In the genomic region with DNA sequence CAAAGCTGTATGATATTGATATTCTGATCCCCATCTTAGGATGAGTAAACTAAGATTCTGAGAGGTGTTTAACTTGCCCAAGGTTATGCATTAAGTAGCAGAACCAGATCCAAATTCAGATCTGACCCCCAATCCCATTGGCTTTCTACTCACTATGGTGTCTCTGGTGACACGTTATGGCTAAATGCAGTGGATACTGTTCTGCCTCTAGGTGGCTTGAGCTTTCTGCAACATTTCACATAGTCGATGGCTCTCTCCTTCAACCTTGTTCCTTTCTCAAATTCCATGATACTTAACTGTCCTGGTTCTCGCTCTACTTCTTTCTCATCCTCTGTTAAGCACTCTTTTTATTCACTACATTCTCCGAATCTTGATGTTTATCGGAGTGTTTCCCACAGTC, we compare ENCODE assay signal across 9 cellular contexts. TPM values are rescaled to one million over a fixed set of nuclear protein-coding genes. Genes with fewer than 3 reads are reported as not detected.
A peak's percentile ranks its signal among the peaks of the same experiment; 100 is the strongest.
DNase-seq lines count a peak whose midpoint lies in the region; ATAC-seq and TF ChIP-seq lines count a peak whose summit lies in the region.
"Had no signal": no experiment of that assay in that cellular context is flagged by ENCODE, and none has a peak within 500 bp of the region (broad histone marks: within the 10 kb centered on the region; RNA-seq: fewer than 3 reads in every experiment).

No MANE protein-coding gene starts in this region.

- no peaks in the 10 kb centered on the region for H3K79me2 ChIP-seq in Karpas-422 (ENCODE audit: low read length)

- no peak overlapping the region for H3K4me3 ChIP-seq in Karpas-422 (ENCODE audit: low read length)
- H3K4me3 ChIP-seq in colonic mucosa: no peak overlapping the region
- no peak overlapping the region for H3K4me3 ChIP-seq in thoracic aorta

- intact Hi-C loops in colonic mucosa (cut with DNase I) (loop anchor here (2.0 to 10.0 kb wide), 3 partner anchors 41 to 373 kb away; no protein-coding TSS in a partner anchor), head of caudate nucleus (cut with DNase I) (no loop called here)

- H3K36me3 ChIP-seq in Karpas-422 (ENCODE audit: insufficient read depth, low read length) (no peaks in the 10 kb centered on the region), colonic mucosa (no peaks in the 10 kb centered on the region), thoracic aorta (no peaks in the 10 kb centered on the region)

- no peak overlapping the region for H3K9ac ChIP-seq in Karpas-422 (ENCODE audit: low read length)
- H3K9ac ChIP-seq in colonic mucosa (ENCODE audit: low read depth in 2 of 2, low read length in 2 of 2): no peak overlapping the region

- H3K9me3 ChIP-seq in Karpas-422 (ENCODE audit: low read length) (no peaks in the 10 kb centered on the region), colonic mucosa (no peaks in the 10 kb centered on the region), thoracic aorta (no peaks in the 10 kb centered on the region)

- H3K4me1 ChIP-seq in Karpas-422 (ENCODE audit: low read length): no peaks in the 10 kb centered on the region
- no peaks in the 10 kb centered on the region for H3K4me1 ChIP-seq in colonic mucosa
- peaks cover 3 to 5% of the 10 kb centered on the region in 2 donors for H3K4me1 ChIP-seq in thoracic aorta (ENCODE audit: control insufficient read depth in 1 of 2, low read depth in 2 of 2)

- no peaks in the 10 kb centered on the region for H4K20me1 ChIP-seq in Karpas-422 (ENCODE audit: insufficient read depth, low read depth, low read length)

- DNase-seq in NOMO-1 treated with DMSO at 0.1 percent for 48 hours (lab: John Stamatoyannopoulos, UW; ENCODE audit: unreplicated experiment): peak; percentile 28
- DNase-seq in NOMO-1 treated with dmso at 0.1 percent for 144 hours (lab: John Stamatoyannopoulos, UW; ENCODE audit: unreplicated experiment): no peak
- peak; percentile 69 for DNase-seq in Karpas-422
- no peak for DNase-seq in colonic mucosa
- DNase-seq in thoracic aorta (ENCODE audit: low spot score): no peak
- DNase-seq in head of caudate nucleus: no peak
- no peak for DNase-seq in activated CD4-positive, CD25-positive, alpha-beta regulatory T cell (lab: John Stamatoyannopoulos, UW)
- DNase-seq in amygdala (lab: John Stamatoyannopoulos, UW): no peak
- DNase-seq: CD4-positive, CD25-positive, alpha-beta regulatory T cell had no signal

- peak; percentile 40 for TF ChIP-seq CTCF in colonic mucosa (IDR thresholded peaks at IDR 0.05)
- TF ChIP-seq CTCF in thoracic aorta (IDR thresholded peaks at IDR 0.05): peak; percentile 46

- no peaks in the 10 kb centered on the region for H3K9me2 ChIP-seq in Karpas-422 (replicated peaks; ENCODE audit: insufficient read depth, low read length)

- no peak for ATAC-seq in thoracic aorta (ENCODE audit: insufficient number of reproducible peaks, low FRiP score, low read depth)

- H2AFZ ChIP-seq in Karpas-422 (ENCODE audit: low read length): no peak overlapping the region

- H3K27me3 ChIP-seq in Karpas-422 (ENCODE audit: low read length) (no peaks in the 10 kb centered on the region), colonic mucosa (no peaks in the 10 kb centered on the region), thoracic aorta (replicated peaks; ENCODE audit: insufficient read depth) (no peaks in the 10 kb centered on the region)

- H3K27ac ChIP-seq in Karpas-422 (ENCODE audit: low read length) (no peak overlapping the region), colonic mucosa (no peak overlapping the region), thoracic aorta (no peak overlapping the region)

- H3K4me2 ChIP-seq in Karpas-422 (ENCODE audit: low read depth, low read length, poor library complexity, severe bottlenecking): no peak overlapping the region

RNA-seq across cellular contexts. Expression of a gene that starts 9.4 kb away (rescaled TPM):
- total RNA-seq in Karpas-422 (2014; rRNA removed; shearing (Covaris generic); ENCODE audit: low replicate concordance): not detected in 2 replicates
- total RNA-seq in colonic mucosa: not detected
- not detected for total RNA-seq in thoracic aorta
- total RNA-seq: CD4-positive, CD25-positive, alpha-beta regulatory T cell had no signal

RNA-seq across cellular contexts. Expression of a gene that starts 22.0 kb away (rescaled TPM):
- 0.34 and 0.90 TPM in 2 replicates for total RNA-seq in Karpas-422 (2014; rRNA removed; shearing (Covaris generic); ENCODE audit: low replicate concordance)
- total RNA-seq in colonic mucosa: 10 to 100 TPM; 28.0 to 28.5 TPM
- 10 to 100 TPM; 14.1 to 23.4 TPM for total RNA-seq in thoracic aorta

RNA-seq across cellular contexts. Expression of a gene that starts 27.9 kb away (rescaled TPM):
- 60.8 and 112 TPM in 2 replicates for total RNA-seq in Karpas-422 (2014; rRNA removed; shearing (Covaris generic); ENCODE audit: low replicate concordance)
- total RNA-seq in colonic mucosa (10 to 100 TPM; 10.7 to 14.6 TPM), thoracic aorta (10 to 100 TPM; 18.8 to 20.8 TPM)

RNA-seq across cellular contexts. Expression of a gene that starts 28.0 kb away (rescaled TPM):
- total RNA-seq in Karpas-422 (2014; rRNA removed; shearing (Covaris generic); ENCODE audit: low replicate concordance): 64.5 and 115 TPM in 2 replicates
- total RNA-seq in colonic mucosa (10 to 100 TPM; 14.0 to 17.6 TPM), thoracic aorta (10 to 100 TPM in 1 of 2 donors, 1 to 10 TPM in 1; 7.9 to 12.6 TPM)

RNA-seq across cellular contexts. Expression of a gene that starts 45.5 kb away (rescaled TPM):
- total RNA-seq in Karpas-422 (2014; rRNA removed; shearing (Covaris generic); ENCODE audit: low replicate concordance): 0.30 TPM in 1 of 2 replicates, not detected in the other
- total RNA-seq in colonic mucosa (1 to 10 TPM; 6.3 to 6.7 TPM), thoracic aorta (10 to 100 TPM; 11.5 to 13.5 TPM)

Comparison
In these comparisons a context has a peak if more than half of its experiments do, and no peak if none do; other contexts are left out.
1. DNase-seq: peak in NOMO-1 treated with DMSO at 0.1 percent for 48 hours (single experiment) and Karpas-422 (single experiment); none in NOMO-1 treated with dmso at 0.1 percent for 144 hours (single experiment), colonic mucosa (single experiment), thoracic aorta (single experiment), head of caudate nucleus (0 of 42), activated CD4-positive, CD25-positive, alpha-beta regulatory T cell (0 of 4) and amygdala (0 of 56).